ENCODE assay signal across 9 cellular contexts in the genomic region with DNA sequence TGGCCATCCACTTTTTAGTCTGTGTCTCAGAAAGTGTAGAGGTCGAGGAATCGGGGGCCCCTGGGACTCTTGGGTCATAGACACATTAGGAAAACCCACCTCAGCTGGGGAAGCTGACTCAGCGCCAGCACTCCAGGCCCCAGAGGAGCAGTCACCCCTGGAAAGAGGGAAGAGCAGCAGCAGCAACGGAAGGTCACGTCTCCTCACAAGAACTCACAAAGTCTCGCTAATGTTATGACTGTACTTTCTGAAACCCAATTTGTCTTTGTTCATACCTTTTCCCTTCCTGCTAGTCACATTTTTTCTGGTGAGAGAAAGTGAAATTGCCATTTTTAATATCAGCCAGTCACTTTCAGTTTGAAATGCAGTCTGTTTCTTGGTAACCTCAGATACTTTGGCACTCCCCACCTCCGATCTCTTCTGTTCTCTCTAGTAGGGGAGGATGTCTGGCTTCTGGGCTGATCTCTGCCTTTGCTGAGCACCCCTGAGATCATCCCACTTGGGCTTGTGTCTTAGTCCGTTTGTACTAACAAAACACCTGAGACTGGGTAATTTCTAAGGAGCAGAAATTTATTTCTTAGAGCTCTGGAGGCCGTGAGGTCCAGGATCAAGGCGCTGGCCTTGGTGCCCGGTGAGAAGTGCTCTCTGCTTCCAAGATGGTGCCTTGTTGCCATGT. TPM values are rescaled to one million over a fixed set of nuclear protein-coding genes. Genes with fewer than 3 reads are reported as not detected.
DNase-seq lines count a peak whose midpoint lies in the region; ATAC-seq lines count a peak whose summit lies in the region.
"Had no signal": no experiment of that assay in that cellular context is flagged by ENCODE, and none has a peak within 500 bp of the region (broad histone marks: within the 10 kb centered on the region; RNA-seq: fewer than 3 reads in every experiment).

No MANE protein-coding gene starts in this region.

- peak overlapping the region; percentile 21 for H3K27ac ChIP-seq in CD8-positive, alpha-beta memory T cell (ENCODE audit: low read depth, low read length)
- H3K27ac ChIP-seq: SJSA1 had no signal

- POLR2A ChIA-PET in CD8-positive, alpha-beta memory T cell (lab: Charles Lee), result no interaction called here

- H3K27me3 Mint-ChIP-seq in CD8-positive, alpha-beta memory T cell, result peaks cover 0 to 1% of the 10 kb centered on the region in 2 donors
- H3K27me3 Mint-ChIP-seq in activated naive CD4-positive, alpha-beta T cell treated with anti-CD3 and anti-CD28 coated beads, Interleukin-2, amount 50 U/mL, for 24 hours, result no peaks in the 10 kb centered on the region

- H3K9me3 ChIP-seq in CD8-positive, alpha-beta memory T cell (ENCODE audit: low read length), result no peaks in the 10 kb centered on the region
- H3K9me3 ChIP-seq: SJSA1 had no signal

- H3K27me3 ChIP-seq in CD8-positive, alpha-beta memory T cell (ENCODE audit: insufficient read depth, low read length, poor library complexity, severe bottlenecking), result no peaks in the 10 kb centered on the region
- H3K27me3 ChIP-seq: SJSA1 had no signal

- ATAC-seq in GM21423 (IDR thresholded peaks at IDR 0.05; ENCODE audit: unreplicated experiment) (peak; percentile 71), HG03469 (IDR thresholded peaks at IDR 0.05; ENCODE audit: unreplicated experiment) (peak; percentile 81)

- peak overlapping the region; percentile 62 to 96 (median 85) for H3K27ac Mint-ChIP-seq in CD8-positive, alpha-beta memory T cell
- peak overlapping the region; percentile 73 for H3K27ac Mint-ChIP-seq in activated naive CD4-positive, alpha-beta T cell treated with anti-CD3 and anti-CD28 coated beads, Interleukin-2, amount 50 U/mL, for 24 hours

- H3K4me3 ChIP-seq in CD8-positive, alpha-beta memory T cell (ENCODE audit: low read length), result peak overlapping the region; percentile 21
- H3K4me3 ChIP-seq: SJSA1 had no signal

- H3K4me3 Mint-ChIP-seq in CD8-positive, alpha-beta memory T cell, result peak overlapping the region; percentile 79 to 87 (median 81)
- peak overlapping the region; percentile 62 for H3K4me3 Mint-ChIP-seq in activated naive CD4-positive, alpha-beta T cell treated with anti-CD3 and anti-CD28 coated beads, Interleukin-2, amount 50 U/mL, for 24 hours

- peaks cover 0 to 1% (median 0%) of the 10 kb centered on the region in 3 donors for H3K36me3 Mint-ChIP-seq in CD8-positive, alpha-beta memory T cell
- H3K36me3 Mint-ChIP-seq in activated naive CD4-positive, alpha-beta T cell treated with anti-CD3 and anti-CD28 coated beads, Interleukin-2, amount 50 U/mL, for 24 hours, result no peaks in the 10 kb centered on the region

- H3K36me3 ChIP-seq in CD8-positive, alpha-beta memory T cell (ENCODE audit: insufficient read depth, low read length), result no peaks in the 10 kb centered on the region
- H3K36me3 ChIP-seq: SJSA1 had no signal

- no peaks in the 10 kb centered on the region for H3K9me3 Mint-ChIP-seq in CD8-positive, alpha-beta memory T cell
- H3K9me3 Mint-ChIP-seq in activated naive CD4-positive, alpha-beta T cell treated with anti-CD3 and anti-CD28 coated beads, Interleukin-2, amount 50 U/mL, for 24 hours, result no peaks in the 10 kb centered on the region

- peak in 1 of 5 donors; percentile 21 for DNase-seq in CD8-positive, alpha-beta memory T cell
- DNase-seq in amygdala (lab: John Stamatoyannopoulos, UW), result no peak
- DNase-seq in T1000 (lab: John Stamatoyannopoulos, UW), result no peak
- no peak for DNase-seq in HT-29 (ENCODE audit: low spot score)
- no peak for DNase-seq in NCI-H345 (lab: John Stamatoyannopoulos, UW)

- peaks cover 36 to 49% (median 48%) of the 10 kb centered on the region in 3 donors for H3K4me1 Mint-ChIP-seq in CD8-positive, alpha-beta memory T cell
- H3K4me1 Mint-ChIP-seq in activated naive CD4-positive, alpha-beta T cell treated with anti-CD3 and anti-CD28 coated beads, Interleukin-2, amount 50 U/mL, for 24 hours, result peaks cover 53% of the 10 kb centered on the region

- peaks cover 38% of the 10 kb centered on the region for H3K4me1 ChIP-seq in CD8-positive, alpha-beta memory T cell (ENCODE audit: insufficient read depth, low read length)
- H3K4me1 ChIP-seq: SJSA1 had no signal

- CTCF ChIA-PET in CD8-positive, alpha-beta memory T cell (lab: Charles Lee), result interaction anchor here (1.1 to 3.1 kb wide), 3 partner anchors 16 to 37 kb away, joined by 3 to 12 read pairs (median 3); no protein-coding TSS in a partner anchor

RNA-seq across cellular contexts. Expression of a gene that starts 6.0 kb away (rescaled TPM):
- total RNA-seq in CD8-positive, alpha-beta memory T cell, result 1 to 10 TPM; 1.8 to 2.6 TPM
- 3.0 TPM for polyA plus RNA-seq in CD8-positive, alpha-beta memory T cell
- total RNA-seq in HT-29 (2014; rRNA removed; shearing (Covaris generic)), result 0.70 and 0.71 TPM in 2 replicates

RNA-seq across cellular contexts. Expression of a gene that starts 47.9 kb away (rescaled TPM):
- not detected for total RNA-seq in CD8-positive, alpha-beta memory T cell
- polyA plus RNA-seq in CD8-positive, alpha-beta memory T cell, result not detected
- not detected in 2 replicates for total RNA-seq in HT-29 (2014; rRNA removed; shearing (Covaris generic))
- total RNA-seq: SJSA1 had no signal
